In the genomic region with DNA sequence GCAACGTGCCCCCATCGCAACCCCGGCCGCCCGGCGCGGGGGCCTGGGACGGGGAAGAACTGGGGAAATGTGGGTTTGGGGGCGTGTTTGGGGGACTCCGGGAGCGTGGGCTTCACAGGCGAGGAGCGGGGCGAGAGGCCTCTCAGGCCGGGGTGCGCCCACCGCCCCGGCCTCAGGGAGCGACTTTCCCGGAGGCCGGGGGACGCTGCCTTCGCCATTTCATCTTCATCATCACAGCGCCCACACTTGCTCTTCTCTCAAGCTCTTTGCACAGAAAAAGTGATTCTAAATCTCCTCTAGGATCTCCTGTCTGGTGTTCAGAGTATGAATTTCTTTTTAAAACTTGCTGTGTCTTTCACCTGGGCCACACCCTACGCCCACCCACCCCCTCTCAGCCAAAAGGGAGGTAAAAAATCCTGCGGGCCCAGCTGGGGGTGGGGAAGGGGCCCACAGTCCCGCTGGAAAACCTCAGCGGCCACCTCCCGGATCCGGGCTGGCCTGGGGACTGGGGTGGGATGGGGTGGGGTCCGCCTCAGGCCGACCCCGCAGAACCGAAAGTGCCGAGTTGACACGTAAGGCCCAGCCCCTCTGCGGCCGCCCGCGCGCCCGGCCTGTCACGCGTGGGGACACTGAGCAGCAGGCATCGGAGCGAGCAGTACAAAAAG, we compare ENCODE assay signal across 8 cellular contexts. TPM values are rescaled to one million over a fixed set of nuclear protein-coding genes. Genes with fewer than 3 reads are reported as not detected.
DNase-seq lines count a peak whose midpoint lies in the region; ATAC-seq, FAIRE-seq and TF ChIP-seq lines count a peak whose summit lies in the region.

No MANE protein-coding gene starts in this region.

- no peaks in the 10 kb centered on the region for H3K9me3 Mint-ChIP-seq in IgD-negative memory B cell

- peak overlapping the region; percentile 86 to 94 for H3K9ac ChIP-seq in kidney (ENCODE audit: low read length in 2 of 2)

- H3K36me3 ChIP-seq in heart left ventricle: peaks cover 0 to 29% (median 26%) of the 10 kb centered on the region in 9 donors
- peaks cover 1 to 12% of the 10 kb centered on the region in 2 donors for H3K36me3 ChIP-seq in kidney (ENCODE audit: control insufficient read depth in 1 of 2, insufficient read depth in 2 of 2, low read length in 2 of 2)

- H3K4me3 ChIP-seq in heart left ventricle (peak overlapping the region; percentile 43 to 84 (median 78)), astrocyte of the cerebellum (ENCODE audit: low read depth, low read length) (peak overlapping the region; percentile 66), kidney (ENCODE audit: low read length in 2 of 2) (peak overlapping the region; percentile 59 to 82)

- no peak for TF ChIP-seq POLR2A in heart left ventricle (IDR thresholded peaks at IDR 0.05)

- TF ChIP-seq CTCF in heart left ventricle (IDR thresholded peaks at IDR 0.05) (no peak), astrocyte of the cerebellum (IDR thresholded peaks at IDR 0.05; ENCODE audit: low read depth, low read length, missing control alignments) (no peak), kidney (IDR thresholded peaks at IDR 0.05; ENCODE audit: borderline replicate concordance, extremely low read depth, insufficient read depth) (no peak)

- H3K36me3 Mint-ChIP-seq in IgD-negative memory B cell: peaks cover 9% of the 10 kb centered on the region

- peaks cover 34 to 44% (median 34%) of the 10 kb centered on the region in 3 donors for H3K4me1 Mint-ChIP-seq in IgD-negative memory B cell

- H3K4me1 ChIP-seq in heart left ventricle: peaks cover 0 to 55% (median 39%) of the 10 kb centered on the region in 12 donors
- peaks cover under 1 to 5% of the 10 kb centered on the region in 2 donors for H3K4me1 ChIP-seq in kidney (ENCODE audit: control insufficient read depth in 1 of 2, insufficient read depth in 1 of 2, low read depth in 1 of 2, low read length in 2 of 2)

- no peak for FAIRE-seq in kidney (lab: Jason Lieb, UNC)

- DNase-seq in heart left ventricle (peak in 1 of 5 donors; percentile 58), Right ventricle myocardium superior (no peak), astrocyte of the cerebellum (ENCODE audit: low read depth) (no peak), kidney (no peak), substantia nigra (lab: John Stamatoyannopoulos, UW) (peak in 5 of 49 donors; percentile 23 to 46 (median 41)), NCI-H774 (lab: John Stamatoyannopoulos, UW) (no peak), HCEC 1CT (no peak)

- in situ Hi-C loops in astrocyte of the cerebellum (cut with HindIII; ENCODE audit: low sequenced_read_pairs): loop anchor here (25.0 kb wide), 1 partner anchor 337 kb away; no protein-coding TSS in a partner anchor

- intact Hi-C loops in heart left ventricle (cut with DNase I): loop anchor here in 7 of 10 donors (1.0 to 10.0 kb wide), 5 partner anchors 7 to 63 kb away; partner anchors contain the start of genes APOLD1 (in 4 of the 7), CDKN1B (in 2 of the 7) and GPR19 (in 1 of the 7)
- intact Hi-C loops in Right ventricle myocardium superior (cut with DNase I): no loop called here
- intact Hi-C loops in kidney (cut with DNase I): no loop called here

- H3K27ac ChIP-seq in heart left ventricle (peak overlapping the region; percentile 90 to 100 (median 98)), kidney (ENCODE audit: low read depth in 2 of 2, low read length in 2 of 2) (peak overlapping the region; percentile 97 to 98), substantia nigra (ENCODE audit: low read depth, low read length, poor library complexity, severe bottlenecking) (peak overlapping the region; percentile 98)

- H3K27me3 Mint-ChIP-seq in IgD-negative memory B cell: no peaks in the 10 kb centered on the region

- peak overlapping the region; percentile 96 to 99 (median 98) for H3K4me3 Mint-ChIP-seq in IgD-negative memory B cell

- 0 to 1% (median 0%) methylated on average over 43 to 46 of the region's 46 CpGs for WGBS in heart left ventricle, 4 donors

- ATAC-seq in heart left ventricle (peak in 2 of 4 donors; percentile 8 to 25), Right ventricle myocardium superior (ENCODE audit: poor library complexity) (no peak)

- no peaks in the 10 kb centered on the region for H3K27me3 ChIP-seq in heart left ventricle

- no peaks in the 10 kb centered on the region for H3K9me3 ChIP-seq in heart left ventricle
- H3K9me3 ChIP-seq in kidney (ENCODE audit: control insufficient read depth in 1 of 2, low read length in 2 of 2): no peaks in the 10 kb centered on the region

- H3K27ac Mint-ChIP-seq in IgD-negative memory B cell: peak overlapping the region; percentile 97 to 100 (median 98)

RNA-seq across cellular contexts. Expression of gene CDKN1B, which starts 7.4 kb away (rescaled TPM):
- total RNA-seq in heart left ventricle (10 to 100 TPM; 25.8 to 44.9 (median 35.1) TPM), Right ventricle myocardium superior (37.5 TPM), kidney (52.3 TPM)
- polyA plus RNA-seq in heart left ventricle (10 to 100 TPM; 19.0 to 27.4 TPM), IgD-negative memory B cell (12.5 TPM), kidney (ENCODE audit: insufficient read depth, low read depth, low replicate concordance) (27.9 TPM)

RNA-seq across cellular contexts. Expression of gene GPR19, which starts 28.6 kb away (rescaled TPM):
- under 1 TPM in 1 of 9 donors, not detected in 8; 0.61 TPM for total RNA-seq in heart left ventricle
- under 1 TPM in 1 of 2 donors, not detected in 1; 0.04 TPM for polyA plus RNA-seq in heart left ventricle
- not detected for total RNA-seq in Right ventricle myocardium superior
- 0.36 TPM for polyA plus RNA-seq in IgD-negative memory B cell
- 0.19 TPM for total RNA-seq in kidney
- polyA plus RNA-seq in kidney (ENCODE audit: insufficient read depth, low read depth, low replicate concordance): not detected

Comparison
In these comparisons a context has a peak if more than half of its experiments do, and no peak if none do; other contexts are left out.
1. intact Hi-C loops: an anchor here in heart left ventricle (1.0 to 10.0 kb wide); none called in Right ventricle myocardium superior and kidney.